ENCODE assay signal across 1 cellular context in genomic region chr18:63617049-63617995, GRCh38.
A peak's percentile ranks its signal among the peaks of the same experiment; 100 is the strongest.
TF ChIP-seq lines count a peak whose summit lies in the region.

No MANE protein-coding gene starts in this region.

TF ChIP-seq in GM12878, 131 proteins besides CTCF, POLR2A, EP300 and RAD21:
- TF ChIP-seq PKNOX1 (IDR thresholded peaks at IDR 0.05) (no peak), NFIC (IDR thresholded peaks at IDR 0.05; ENCODE audit: low read depth, low read length) (peak; percentile 39; the same call in 1 of the 2 replicates), RUNX3 (IDR thresholded peaks at IDR 0.05; ENCODE audit: low read length) (peak; percentile 85), MTA2 (IDR thresholded peaks at IDR 0.05; ENCODE audit: low read depth) (peak; percentile 41; the same call in 1 of the 2 replicates), SMAD5 (IDR thresholded peaks at IDR 0.05; ENCODE audit: low read depth) (no peak), SPI1 (IDR thresholded peaks at IDR 0.05; ENCODE audit: borderline replicate concordance, insufficient read depth, low read depth, low read length) (peak; percentile 62; the same call in 1 of the 2 replicates)
TF ChIP-seq in GM12878: peak in this region for 4.
